In genomic region chr9:126611592-126612328, GRCh38 we compare ENCODE assay signal across 9 cellular contexts. TPM values are rescaled to one million over a fixed set of nuclear protein-coding genes. Genes with fewer than 3 reads are reported as not detected.
DNase-seq lines count a peak whose midpoint lies in the region; ATAC-seq and TF ChIP-seq lines count a peak whose summit lies in the region.
"Had no signal": no experiment of that assay in that cellular context is flagged by ENCODE, and none has a peak within 500 bp of the region (broad histone marks: within the 10 kb centered on the region; RNA-seq: fewer than 3 reads in every experiment).

No MANE protein-coding gene starts in this region.

- no peaks in the 10 kb centered on the region for H3F3A ChIP-seq in SK-N-SH (replicated peaks; ENCODE audit: insufficient read depth)

- no peak overlapping the region for H3K9ac ChIP-seq in SK-N-SH

- TF ChIP-seq CTCF in SK-N-SH (IDR thresholded peaks at IDR 0.05) (peak; percentile 70), upper lobe of left lung (IDR thresholded peaks at IDR 0.05) (peak; percentile 80 to 92 (median 84))

- H3K27ac ChIP-seq in SK-N-SH (ENCODE audit: low read depth in 2 of 2, low read length in 1 of 2) = no peak overlapping the region
- no peak overlapping the region for H3K27ac ChIP-seq in upper lobe of left lung
- H3K27ac ChIP-seq: epithelial cell of prostate had no signal

- TF ChIP-seq EP300 in SK-N-SH (IDR thresholded peaks at IDR 0.05; ENCODE audit: borderline replicate concordance in 1 of 2, low read depth in 1 of 2, low read length in 1 of 2) (no peak), upper lobe of left lung (IDR thresholded peaks at IDR 0.05) (no peak)

- no peak for TF ChIP-seq POLR2A in upper lobe of left lung (IDR thresholded peaks at IDR 0.05)

- H2AFZ ChIP-seq in SK-N-SH (ENCODE audit: low read depth) = no peak overlapping the region

- ATAC-seq in upper lobe of left lung (ENCODE audit: low FRiP score in 2 of 2) (peak; percentile 71 to 90), HG02642 (IDR thresholded peaks at IDR 0.05; ENCODE audit: poor library complexity, unreplicated experiment) (no peak)

- H3K4me1 ChIP-seq in SK-N-SH (ENCODE audit: control insufficient read depth in 1 of 2, insufficient read depth in 2 of 2, low read depth in 1 of 2, low read length in 1 of 2) (no peaks in the 10 kb centered on the region; a peak in 1 of 4 replicates), upper lobe of left lung (peaks cover 37 to 56% (median 47%) of the 10 kb centered on the region in 4 donors)

- WGBS in SK-N-SH (ENCODE audit: low lambda C conversion rate) = 5% methylated on average over 22 of the region's 43 CpGs
- WGBS in upper lobe of left lung, 2 donors = 2 to 3% methylated on average over 18 to 36 of the region's 43 CpGs

- no peaks in the 10 kb centered on the region for H4K20me1 ChIP-seq in SK-N-SH (ENCODE audit: insufficient read depth)

- H3K27me3 ChIP-seq in SK-N-SH (ENCODE audit: insufficient read depth) (peaks cover 88% of the 10 kb centered on the region), upper lobe of left lung (peaks cover 0 to 67% (median 52%) of the 10 kb centered on the region in 4 donors)

- TF ChIP-seq RAD21 in SK-N-SH (IDR thresholded peaks at IDR 0.05; ENCODE audit: low read length) = peak; percentile 68

- peak overlapping the region in 1 of 2 experiments; percentile 36; a peak in 1 of 4 replicates for H3K4me3 ChIP-seq in SK-N-SH (ENCODE audit: low read depth in 2 of 2, low read length in 1 of 2)
- peak overlapping the region in 2 of 4 donors; percentile 25 to 37 for H3K4me3 ChIP-seq in upper lobe of left lung

- DNase-seq in DMS53 treated with DMSO at 0.1 percent for 48 hours (lab: John Stamatoyannopoulos, UW; ENCODE audit: unreplicated experiment) = peak; percentile 64
- peak; percentile 72 for DNase-seq in KBM-7
- peak; percentile 94 for DNase-seq in SK-N-SH
- peak; percentile 78 for DNase-seq in activated naive CD4-positive, alpha-beta T cell treated with anti-CD3 and anti-CD28 coated beads, Interleukin-2, amount 50 U/mL, for 16 hours
- peak; percentile 51 to 89 (median 76) for DNase-seq in head of caudate nucleus
- peak; percentile 93 for DNase-seq in posterior vena cava (ENCODE audit: low spot score)
- peak; percentile 62 to 94 for DNase-seq in upper lobe of left lung

- in situ Hi-C loops in KBM-7 (cut with MboI; ENCODE audit: low pct_unique_long_range_greater_than_20kb, low sequenced_read_pairs) = loop anchor here (25.0 kb wide), 1 partner anchor 176 kb away; no protein-coding TSS in a partner anchor

- H3K36me3 ChIP-seq in SK-N-SH (replicated peaks in 1 of 2; ENCODE audit: control insufficient read depth in 1 of 2, insufficient read depth in 2 of 2, low read length in 1 of 2) = no peaks in the 10 kb centered on the region
- no peaks in the 10 kb centered on the region for H3K36me3 ChIP-seq in upper lobe of left lung

- intact Hi-C loops in head of caudate nucleus (cut with DNase I) = loop anchor here (10.0 kb wide), 1 partner anchor 173 kb away; no protein-coding TSS in a partner anchor
- intact Hi-C loops in posterior vena cava (cut with DNase I) = loop anchor here in 1 of 2 donors (5.0 kb wide), 1 partner anchor 171 kb away; no protein-coding TSS in a partner anchor

- H3K9me3 ChIP-seq in SK-N-SH (no peaks in the 10 kb centered on the region), upper lobe of left lung (no peaks in the 10 kb centered on the region)

- no peaks in the 10 kb centered on the region for H3K9me2 ChIP-seq in SK-N-SH

- no peak overlapping the region for H3K4me2 ChIP-seq in SK-N-SH

- H3K79me2 ChIP-seq in SK-N-SH (ENCODE audit: insufficient read depth) = no peaks in the 10 kb centered on the region

- CTCF ChIA-PET in SK-N-SH (lab: Yijun Ruan, JAX) = interaction anchor here (0.6 to 7.0 kb wide), 27 partner anchors 9 to 775 kb away, joined by 3 to 65 read pairs (median 5); no protein-coding TSS in a partner anchor

- POLR2A ChIA-PET in SK-N-SH (lab: Yijun Ruan, JAX) = no interaction called here

TF ChIP-seq in SK-N-SH, 30 proteins besides CTCF, POLR2A, EP300 and RAD21:
- TF ChIP-seq RCOR1 (IDR thresholded peaks at IDR 0.05; ENCODE audit: low read length) (no peak), SMC3 (IDR thresholded peaks at IDR 0.05; ENCODE audit: low read depth, low read length) (peak; percentile 78), TEAD4 (IDR thresholded peaks at IDR 0.05; ENCODE audit: borderline replicate concordance, insufficient read depth) (no peak)
TF ChIP-seq in SK-N-SH: peak in this region for 1.

RNA-seq across cellular contexts. Expression of gene LMX1B, which starts 2.0 kb away (rescaled TPM):
- not detected in 2 replicates for polyA plus RNA-seq in SK-N-SH (2012; rRNA removed)
- polyA plus RNA-seq in SK-N-SH (2012; cell fraction: cytosol; rRNA removed) = not detected in 2 replicates
- polyA plus RNA-seq in SK-N-SH (2012; cell fraction: nucleus; rRNA removed) = not detected in 2 replicates
- 1 to 10 TPM; 1.4 to 1.6 TPM for total RNA-seq in posterior vena cava
- total RNA-seq in upper lobe of left lung = under 1 TPM in 2 of 6 donors, not detected in 4; 0.14 to 0.40 TPM
